In genomic region chr6:146768722-146769121, GRCh38 we compare ENCODE assay signal across 28 cellular contexts.
"Had no signal": no experiment of that assay in that cellular context is flagged by ENCODE, and none has a peak within 500 bp of the region (broad histone marks: within the 10 kb centered on the region; RNA-seq: fewer than 3 reads in every experiment).

No MANE protein-coding gene starts in this region.

- H3K36me3 Mint-ChIP-seq: stimulated activated effector memory CD8-positive, alpha-beta T cell treated with anti-CD3 and anti-CD28 coated beads, Interleukin-12 subunit alpha, Interleukin-12 subunit beta, amount 100 ng/mL, for 72 hours; stimulated activated memory B cell treated with anti-CD40 and anti-IgM and Interleukin-4, amounts not matched to agents 10 μg/mL and 1 μg/mL and 100 μg/mL, for 72 hours; stimulated activated naive B cell treated with anti-CD40 and anti-IgM and Interleukin-4, amounts not matched to agents 10 μg/mL and 1 μg/mL and 100 μg/mL, for 72 hours; type B pancreatic cell had no signal

- H3K36me3 ChIP-seq: stomach, suprapubic skin, thoracic aorta, thyroid gland, tibial artery, tibial nerve, transverse colon, upper lobe of left lung, upper lobe of right lung, uterus, vagina had no signal

- H3K27ac Mint-ChIP-seq: stimulated activated effector memory CD8-positive, alpha-beta T cell treated with anti-CD3 and anti-CD28 coated beads, Interleukin-12 subunit alpha, Interleukin-12 subunit beta, amount 100 ng/mL, for 72 hours; stimulated activated memory B cell treated with anti-CD40 and anti-IgM and Interleukin-4, amounts not matched to agents 10 μg/mL and 1 μg/mL and 100 μg/mL, for 72 hours; stimulated activated naive B cell treated with anti-CD40 and anti-IgM and Interleukin-4, amounts not matched to agents 10 μg/mL and 1 μg/mL and 100 μg/mL, for 72 hours; stimulated activated naive CD8-positive, alpha-beta T cell treated with anti-CD3 and anti-CD28 coated beads, Interleukin-15, amount 100 ng/mL, for 72 hours; stimulated activated naive CD8-positive, alpha-beta T cell treated with anti-CD3 and anti-CD28 coated beads, Interleukin-15, Interleukin-2, amounts not matched to agents 100 ng/mL and 50 ng/mL, for 24 hours; type B pancreatic cell had no signal

- H3K4me3 Mint-ChIP-seq: stimulated activated effector memory CD8-positive, alpha-beta T cell treated with anti-CD3 and anti-CD28 coated beads, Interleukin-12 subunit alpha, Interleukin-12 subunit beta, amount 100 ng/mL, for 72 hours; stimulated activated memory B cell treated with anti-CD40 and anti-IgM and Interleukin-4, amounts not matched to agents 10 μg/mL and 1 μg/mL and 100 μg/mL, for 72 hours; stimulated activated naive B cell treated with anti-CD40 and anti-IgM and Interleukin-4, amounts not matched to agents 10 μg/mL and 1 μg/mL and 100 μg/mL, for 72 hours; stimulated activated naive CD8-positive, alpha-beta T cell treated with anti-CD3 and anti-CD28 coated beads, Interleukin-15, amount 100 ng/mL, for 72 hours; stimulated activated naive CD8-positive, alpha-beta T cell treated with anti-CD3 and anti-CD28 coated beads, Interleukin-15, Interleukin-2, amounts not matched to agents 100 ng/mL and 50 ng/mL, for 24 hours; type B pancreatic cell had no signal

- H3K27ac ChIP-seq: stomach, suprapubic skin, testis, thoracic aorta, thyroid gland, tibial artery, tibial nerve, transverse colon, upper lobe of left lung, upper lobe of right lung, uterus, vagina had no signal

- H3K9me3 Mint-ChIP-seq: stimulated activated effector memory CD8-positive, alpha-beta T cell treated with anti-CD3 and anti-CD28 coated beads, Interleukin-12 subunit alpha, Interleukin-12 subunit beta, amount 100 ng/mL, for 72 hours; stimulated activated memory B cell treated with anti-CD40 and anti-IgM and Interleukin-4, amounts not matched to agents 10 μg/mL and 1 μg/mL and 100 μg/mL, for 72 hours; stimulated activated naive B cell treated with anti-CD40 and anti-IgM and Interleukin-4, amounts not matched to agents 10 μg/mL and 1 μg/mL and 100 μg/mL, for 72 hours; stimulated activated naive CD8-positive, alpha-beta T cell treated with anti-CD3 and anti-CD28 coated beads, Interleukin-15, amount 100 ng/mL, for 72 hours; stimulated activated naive CD8-positive, alpha-beta T cell treated with anti-CD3 and anti-CD28 coated beads, Interleukin-15, Interleukin-2, amounts not matched to agents 100 ng/mL and 50 ng/mL, for 24 hours; type B pancreatic cell had no signal

- H3K9me3 ChIP-seq: stomach, suprapubic skin, testis, thoracic aorta, thyroid gland, tibial artery, tibial nerve, transverse colon, upper lobe of left lung, upper lobe of right lung, uterus, vagina had no signal

- H3K4me3 ChIP-seq: stomach, suprapubic skin, testis, thoracic aorta, thyroid gland, tibial artery, tibial nerve, transverse colon, upper lobe of left lung, upper lobe of right lung, uterus, vagina had no signal

- H3K4me1 ChIP-seq: stomach, suprapubic skin, testis, thyroid gland, tibial artery, tibial nerve, transverse colon, upper lobe of right lung, uterus, vagina had no signal

- DNase-seq: stimulated activated CD4-positive, alpha-beta T cell treated with anti-CD3 and anti-CD28 coated beads, Interleukin-2, amount 100 ng/mL, for 48 hours; stimulated activated CD4-positive, alpha-beta T cell treated with anti-CD3 and anti-CD28 coated beads, Interleukin-4, amount 100 ng/mL, for 1 hour; stimulated activated CD4-positive, alpha-beta T cell treated with anti-CD3 and anti-CD28 coated beads, Interleukin-4, amount 100 ng/mL, for 24 hours; stimulated activated CD4-positive, alpha-beta T cell treated with anti-CD3 and anti-CD28 coated beads, Interleukin-4, amount 100 ng/mL, for 4 hours; stimulated activated CD8-positive, alpha-beta memory T cell treated with anti-CD3 and anti-CD28 coated beads, Interleukin-4, amount 100 ng/mL, for 48 hours; stimulated activated naive B cell treated with anti-CD40 and anti-IgM and Interleukin-4, amounts not matched to agents 10 μg/mL and 1 μg/mL and 100 μg/mL, for 72 hours; stimulated activated naive CD4-positive, alpha-beta T cell; stimulated activated naive CD4-positive, alpha-beta T cell treated with Interleukin-2 at 50 U/mL for 16 hours; stimulated activated naive CD8-positive, alpha-beta T cell treated with anti-CD3 and anti-CD28 coated beads, Interleukin-15, amount 100 ng/mL, for 72 hours; stimulated activated naive CD8-positive, alpha-beta T cell treated with anti-CD3 and anti-CD28 coated beads, Interleukin-15, Interleukin-2, amounts not matched to agents 100 U/mL and 50 U/mL, for 24 hours; stomach; substantia nigra; testis; thyroid gland; tibial artery; transverse colon; trophoblast cell; upper lobe of left lung; upper lobe of right lung; uterus had no signal

- H3K27me3 ChIP-seq: stomach, suprapubic skin, testis, thyroid gland, tibial artery, tibial nerve, transverse colon, upper lobe of left lung, upper lobe of right lung, uterus, vagina had no signal

- H3K27me3 Mint-ChIP-seq: stimulated activated naive CD8-positive, alpha-beta T cell treated with anti-CD3 and anti-CD28 coated beads, Interleukin-15, amount 100 ng/mL, for 72 hours; type B pancreatic cell had no signal

- ATAC-seq: stimulated activated effector memory CD8-positive, alpha-beta T cell treated with anti-CD3 and anti-CD28 coated beads, Interleukin-12 subunit alpha, Interleukin-12 subunit beta, amount 100 ng/mL, for 72 hours; stimulated activated memory B cell treated with anti-CD40 and anti-IgM and Interleukin-4, amounts not matched to agents 10 μg/mL and 1 μg/mL and 100 μg/mL, for 72 hours; stimulated activated naive B cell treated with anti-CD40 and anti-IgM and Interleukin-4, amounts not matched to agents 10 μg/mL and 1 μg/mL and 100 μg/mL, for 72 hours; stimulated activated naive CD8-positive, alpha-beta T cell treated with anti-CD3 and anti-CD28 coated beads, Interleukin-15, amount 100 ng/mL, for 72 hours; stimulated activated naive CD8-positive, alpha-beta T cell treated with anti-CD3 and anti-CD28 coated beads, Interleukin-15, Interleukin-2, amounts not matched to agents 100 U/mL and 50 U/mL, for 24 hours; upper lobe of right lung had no signal
